In genomic region chr15:41416162-41416741, GRCh38 we compare ENCODE assay signal across 9 cellular contexts. TPM values are rescaled to one million over a fixed set of nuclear protein-coding genes. Genes with fewer than 3 reads are reported as not detected.
DNase-seq lines count a peak whose midpoint lies in the region; ATAC-seq, FAIRE-seq and TF ChIP-seq lines count a peak whose summit lies in the region.
"Had no signal": no experiment of that assay in that cellular context is flagged by ENCODE, and none has a peak within 500 bp of the region (broad histone marks: within the 10 kb centered on the region; RNA-seq: fewer than 3 reads in every experiment).

No MANE protein-coding gene starts in this region.

- H3K79me1 ChIP-seq in H1 (ENCODE audit: low read depth, low read length), result 0 out of 2 replicates have a peak, but pooled peaks cover 2% of the 10 kb centered on the region

- H2BK15ac ChIP-seq in H1 (ENCODE audit: low read length), result no peak overlapping the region

- peak overlapping the region; percentile 9; the same call in 1 of the 2 replicates for H2AFZ ChIP-seq in H1 (ENCODE audit: low read length)
- peak overlapping the region; percentile 97 for H2AFZ ChIP-seq in neural cell (ENCODE audit: low read depth, low read length)

- no peak for ATAC-seq in GM19452 (IDR thresholded peaks at IDR 0.05; ENCODE audit: unreplicated experiment)
- ATAC-seq in HG03378 (IDR thresholded peaks at IDR 0.05; ENCODE audit: unreplicated experiment), result no peak

- H3K27ac ChIP-seq in H1 (ENCODE audit: low read depth, low read length) (no peak overlapping the region), neural cell (ENCODE audit: low read length) (no peak overlapping the region)

- H3K79me2 ChIP-seq in H1 (ENCODE audit: control insufficient read depth in 1 of 2, insufficient read depth in 2 of 2, low read length in 2 of 2) (peaks cover 3 to 46% of the 10 kb centered on the region in 2 experiments), neural cell (replicated peaks; ENCODE audit: insufficient read depth, low read length) (peaks cover 40% of the 10 kb centered on the region)

- no peak overlapping the region for H2BK20ac ChIP-seq in H1 (ENCODE audit: low read length)

- no peak for TF ChIP-seq POLR2A in H1 (IDR thresholded peaks at IDR 0.05; ENCODE audit: control extremely low read depth in 1 of 2, low read depth in 2 of 2, low read length in 2 of 2)

- H4K20me1 ChIP-seq in H1 (replicated peaks in 1 of 2; ENCODE audit: control insufficient read depth in 1 of 2, insufficient read depth in 2 of 2, low read length in 2 of 2) (peaks cover 4 to 17% of the 10 kb centered on the region in 2 experiments), neural cell (ENCODE audit: insufficient read depth) (peaks cover 4% of the 10 kb centered on the region)

- no peak overlapping the region for H3K56ac ChIP-seq in H1 (replicated peaks; ENCODE audit: insufficient read length, low read depth, low read length)

- 0 out of 2 replicates have a peak overlapping the region, but pooled peaks have one; percentile 71 for H3K18ac ChIP-seq in H1 (ENCODE audit: extremely low read depth, low read length)

- H2BK5ac ChIP-seq in H1 (ENCODE audit: low read depth, low read length), result no peak overlapping the region

- peak overlapping the region; percentile 83 for H3K4me3 ChIP-seq in NT2/D1 (ENCODE audit: insufficient read length, low read depth)
- H3K4me3 ChIP-seq in H1 (ENCODE audit: extremely low read depth in 1 of 4, insufficient read depth in 2 of 4, low read depth in 3 of 4, low read length in 4 of 4), result peak overlapping the region; percentile 74 to 95 (median 84)
- H3K4me3 ChIP-seq in neural cell (ENCODE audit: low read length), result peak overlapping the region; percentile 99

- H3K4me2 ChIP-seq in H1 (ENCODE audit: insufficient read depth in 1 of 2, low read depth in 2 of 2, low read length in 2 of 2) (peak overlapping the region; percentile 65 to 77), neural cell (ENCODE audit: low read length) (peak overlapping the region; percentile 96)

- H4K91ac ChIP-seq in H1 (replicated peaks; ENCODE audit: insufficient read length, low read length), result no peak overlapping the region

- no peak overlapping the region for H3K4ac ChIP-seq in H1 (replicated peaks; ENCODE audit: insufficient read length, low read depth, low read length)

- no peak overlapping the region for H3K14ac ChIP-seq in H1 (ENCODE audit: insufficient read length)

- no peaks in the 10 kb centered on the region for H3K9me2 ChIP-seq in neural cell (ENCODE audit: insufficient read depth, low read length)

- no peaks in the 10 kb centered on the region for H3K9me3 ChIP-seq in NT2/D1 (ENCODE audit: insufficient read depth, low read length)
- no peaks in the 10 kb centered on the region for H3K9me3 ChIP-seq in H1 (ENCODE audit: insufficient read depth in 2 of 2, low read depth in 1 of 2, low read length in 1 of 2)
- H3K9me3 ChIP-seq in neural cell (ENCODE audit: low read length), result no peaks in the 10 kb centered on the region

- H3K27me3 ChIP-seq in NT2/D1 (ENCODE audit: insufficient read depth, insufficient read length), result no peaks in the 10 kb centered on the region
- H3K27me3 ChIP-seq in H1 (replicated peaks in 1 of 4; ENCODE audit: control insufficient read depth in 3 of 4, extremely low read depth in 1 of 4, insufficient read depth in 3 of 4, low read length in 3 of 4), result no peaks in the 10 kb centered on the region
- no peaks in the 10 kb centered on the region for H3K27me3 ChIP-seq in neural cell (ENCODE audit: insufficient read depth, low read depth, low read length)

- H3K23ac ChIP-seq in H1 (ENCODE audit: insufficient read length), result no peak overlapping the region

- H4K8ac ChIP-seq in H1 (ENCODE audit: extremely low read depth, insufficient read depth, low read length), result no peak overlapping the region; the same call in 1 of the 2 replicates

- H3K9ac ChIP-seq in NT2/D1 (ENCODE audit: insufficient read length, low read depth) (peak overlapping the region; percentile 90), H1 (replicated peaks in 1 of 4; ENCODE audit: extremely low read depth in 1 of 4, low read depth in 3 of 4, low read length in 3 of 4) (peak overlapping the region in 3 of 4 experiments; percentile 62 to 94 (median 67); a peak in 6 of 7 replicates), neural cell (ENCODE audit: low read length) (peak overlapping the region; percentile 93)

- peaks cover 12% of the 10 kb centered on the region for H3K23me2 ChIP-seq in H1 (ENCODE audit: low read depth, low read length)

- WGBS in H1 (ENCODE audit: extremely low coverage in 1 of 2, insufficient coverage in 1 of 2, insufficient read length in 1 of 2, insufficient replicate concordance in 2 of 2, low coverage in 1 of 2, low lambda C conversion rate in 2 of 2, missing lambda C conversion rate in 1 of 2), 2 experiments, result 41% methylated on average over 19 of the region's 19 CpGs; no CpG with 5 or more reads in 1 of the 2 experiments

- no peak for TF ChIP-seq RAD21 in H1 (IDR thresholded peaks at IDR 0.05 in 1 of 2, conservative IDR thresholded peaks at IDR 0.05 in 1 of 2; ENCODE audit: low read depth in 2 of 2, low read length in 2 of 2)
- no peak for TF ChIP-seq RAD21 in neural cell (conservative IDR thresholded peaks at IDR 0.05)

- TF ChIP-seq EP300 in H1 (IDR thresholded peaks at IDR 0.05; ENCODE audit: borderline replicate concordance in 1 of 2, low read depth in 2 of 2, low read length in 2 of 2) (no peak), neural cell (conservative IDR thresholded peaks at IDR 0.05; ENCODE audit: poor library complexity, severe bottlenecking) (no peak)

- H3K36me3 ChIP-seq in NT2/D1 (ENCODE audit: insufficient read depth, insufficient read length, low read length) (no peaks in the 10 kb centered on the region), H1 (ENCODE audit: control insufficient read depth in 2 of 4, insufficient read depth in 4 of 4, low read length in 3 of 4) (no peaks in the 10 kb centered on the region), neural cell (ENCODE audit: insufficient read depth, low read length) (no peaks in the 10 kb centered on the region)

- CTCF ChIA-PET in H1 (lab: Charles Lee; ENCODE audit: partially characterized antibody), result interaction anchor here (0.6 to 1.2 kb wide), 2 partner anchors 13 to 195 kb away, joined by 3 read pairs; no protein-coding TSS in a partner anchor

- H3K4me1 ChIP-seq in NT2/D1 (ENCODE audit: insufficient read depth, insufficient read length), result no peaks in the 10 kb centered on the region
- H3K4me1 ChIP-seq in H1 (replicated peaks in 1 of 4; ENCODE audit: control insufficient read depth in 3 of 4, insufficient read depth in 4 of 4, low read length in 3 of 4), result no peaks in the 10 kb centered on the region

- peak; percentile 57 for DNase-seq in activated CD8-positive, alpha-beta memory T cell treated with anti-CD3 and anti-CD28 coated beads for 24 hours
- no peak for DNase-seq in activated CD8-positive, alpha-beta memory T cell treated with anti-CD3 and anti-CD28 coated beads, Interleukin-2, amount 50 U/mL, for 48 hours
- DNase-seq in NT2/D1 (ENCODE audit: low read depth, low spot score), result no peak
- no peak for DNase-seq in H1 (ENCODE audit: low read depth in 1 of 2, low spot score in 2 of 2)
- DNase-seq in stimulated activated naive CD4-positive, alpha-beta T cell treated with Interleukin-2 at 50 U/mL for 16 hours (lab: John Stamatoyannopoulos, UW), result no peak

- H2BK120ac ChIP-seq in H1 (replicated peaks; ENCODE audit: low read depth, low read length), result no peak overlapping the region

- FAIRE-seq in H1 (lab: Jason Lieb, UNC), result no peak
- FAIRE-seq: G401.6 had no signal

- POLR2A ChIA-PET in H1 (lab: Charles Lee; ENCODE audit: partially characterized antibody), result interaction anchor here (0.6 to 1.7 kb wide), 2 partner anchors 14 to 36 kb away, joined by 3 to 4 read pairs; no protein-coding TSS in a partner anchor

- H2AK5ac ChIP-seq in H1 (ENCODE audit: low read depth, low read length), result 0 out of 2 replicates have a peak overlapping the region, but pooled peaks have one; percentile 53

- H2BK12ac ChIP-seq in H1 (ENCODE audit: low read depth, low read length), result 0 out of 2 replicates have a peak overlapping the region, but pooled peaks have one; percentile 68

- TF ChIP-seq CTCF in H1 (IDR thresholded peaks at IDR 0.05; ENCODE audit: control extremely low read depth in 1 of 3, insufficient read depth in 1 of 3, low read depth in 1 of 3, low read length in 3 of 3) (no peak), neural cell (IDR thresholded peaks at IDR 0.05; ENCODE audit: poor library complexity, severe bottlenecking) (no peak)

- no peaks in the 10 kb centered on the region for H3F3A ChIP-seq in neural cell (ENCODE audit: insufficient read depth, low read length, poor library complexity, severe bottlenecking)

- no peak overlapping the region for H4K5ac ChIP-seq in H1 (ENCODE audit: insufficient read length, low read depth, low read length)

TF ChIP-seq in H1, 55 proteins besides CTCF, POLR2A, EP300 and RAD21 (continues in another document):
- TF ChIP-seq NANOG (IDR thresholded peaks at IDR 0.05; ENCODE audit: insufficient read depth, low read depth, low read length, poor library complexity, severe bottlenecking) (no peak), CHD2 (IDR thresholded peaks at IDR 0.05; ENCODE audit: low read length) (no peak)

TF ChIP-seq in neural cell, 6 proteins besides CTCF, POLR2A, EP300 and RAD21 (continues in another document):
- TF ChIP-seq SMC3 (conservative IDR thresholded peaks at IDR 0.05; ENCODE audit: poor library complexity), result no peak

RNA-seq across cellular contexts. Expression of gene RTF1, which starts 0.6 kb away (rescaled TPM):
- 47.7 and 57.8 TPM in 2 replicates for total RNA-seq in H1 (2021; fragmentation: NEBNext Ultra II Directional; extraction: Animal tissue kit (Norgen Biotek cat#: 25700))
- polyA plus RNA-seq in H1 (2011; rRNA removed), result 18.6 and 22.6 TPM in 2 replicates
- 29.4 TPM for polyA plus RNA-seq in H1 (2011; cell fraction: cytosol; rRNA removed)
- 12.4 TPM for polyA plus RNA-seq in H1 (2011; cell fraction: nucleus; rRNA removed)
- 35.5 to 40.8 TPM (median 38.1 TPM) in 4 replicates for polyA plus RNA-seq in H1 (2012, experiment 1 of 2)
- polyA plus RNA-seq in H1 (2012, experiment 2 of 2), result 5.1 TPM
- 48.1 TPM for polyA plus RNA-seq in H1 (2013, experiment 1 of 2)
- 50.1 TPM for polyA plus RNA-seq in H1 (2013, experiment 2 of 2)
- polyA minus RNA-seq in H1 (2011; rRNA and poly(A)+ RNA removed), result 22.5 and 23.1 TPM in 2 replicates
- 22.0 TPM for polyA minus RNA-seq in H1 (2011; cell fraction: cytosol; rRNA and poly(A)+ RNA removed)
- polyA minus RNA-seq in H1 (2011; cell fraction: nucleus; rRNA and poly(A)+ RNA removed), result 11.6 TPM
- 77.9 and 84.1 TPM in 2 replicates for polyA plus RNA-seq in neural cell
- polyA minus RNA-seq in neural cell, result 80.2 and 81.3 TPM in 2 replicates

RNA-seq across cellular contexts. Expression of gene NDUFAF1, which starts 14.0 kb away (rescaled TPM):
- 15.0 and 16.2 TPM in 2 replicates for total RNA-seq in H1 (2021; fragmentation: NEBNext Ultra II Directional; extraction: Animal tissue kit (Norgen Biotek cat#: 25700))
- polyA plus RNA-seq in H1 (2011; rRNA removed) (5.9 and 10.8 TPM in 2 replicates), neural cell (30.1 and 37.3 TPM in 2 replicates)
- 13.9 TPM for polyA plus RNA-seq in H1 (2011; cell fraction: cytosol; rRNA removed)
- 1.9 TPM for polyA plus RNA-seq in H1 (2011; cell fraction: nucleus; rRNA removed)
- 14.2 to 18.1 TPM (median 15.6 TPM) in 4 replicates for polyA plus RNA-seq in H1 (2012, experiment 1 of 2)
- 4.8 TPM for polyA plus RNA-seq in H1 (2012, experiment 2 of 2)
- polyA plus RNA-seq in H1 (2013, experiment 1 of 2), result 9.2 TPM
- 9.1 TPM for polyA plus RNA-seq in H1 (2013, experiment 2 of 2)
- polyA minus RNA-seq in H1 (2011; rRNA and poly(A)+ RNA removed), result 3.8 TPM in 2 replicates
- 4.4 TPM for polyA minus RNA-seq in H1 (2011; cell fraction: cytosol; rRNA and poly(A)+ RNA removed)
- 3.0 TPM for polyA minus RNA-seq in H1 (2011; cell fraction: nucleus; rRNA and poly(A)+ RNA removed)
- polyA minus RNA-seq in neural cell, result 19.2 and 20.2 TPM in 2 replicates
